In the genomic region with DNA sequence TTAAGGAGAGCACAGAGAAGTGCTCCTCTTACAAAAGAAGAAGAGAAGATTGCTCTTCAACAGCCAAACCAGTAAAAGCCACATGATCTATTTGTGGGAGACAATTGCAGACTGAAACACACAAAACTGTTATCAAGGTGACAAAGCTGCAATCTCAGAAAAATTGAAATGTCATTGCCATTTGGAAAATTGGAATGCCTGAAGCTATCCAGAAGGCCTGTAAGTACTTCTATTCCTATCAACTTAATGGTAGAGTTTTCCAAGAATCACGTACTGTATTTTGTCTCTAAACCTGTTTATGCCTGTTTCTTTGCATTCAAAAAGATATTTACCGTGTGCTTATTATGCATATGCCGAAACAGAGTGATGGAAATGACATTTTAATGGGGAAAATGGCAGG, we compare ENCODE assay signal across 32 cellular contexts.
"Had no signal": no experiment of that assay in that cellular context is flagged by ENCODE, and none has a peak within 500 bp of the region (broad histone marks: within the 10 kb centered on the region; RNA-seq: fewer than 3 reads in every experiment).

No MANE protein-coding gene starts in this region.

- H3K27me3 ChIP-seq: ascending aorta, brain microvascular endothelial cell, dorsolateral prefrontal cortex, esophagus muscularis mucosa, foreskin keratinocyte, gastrocnemius medialis, heart left ventricle had no signal

- ATAC-seq: activated CD4-positive, alpha-beta T cell treated with anti-CD3 and anti-CD28 coated beads for 36 hours; activated CD8-positive, alpha-beta memory T cell treated with anti-CD3 and anti-CD28 coated beads, Interleukin-2, amount 10 ng/mL, durations not matched to agents 7 days and 5 days; activated CD8-positive, alpha-beta T cell treated with anti-CD3 and anti-CD28 coated beads, Interleukin-2, amount 10 ng/mL, durations not matched to agents 7 days and 5 days; activated naive CD4-positive, alpha-beta T cell treated with anti-CD3 and anti-CD28 coated beads, Interleukin-2, amount 50 U/mL, for 72 hours; foreskin keratinocyte; gastrocnemius medialis; heart left ventricle had no signal

- H3K4me1 ChIP-seq: ascending aorta, foreskin keratinocyte, gastrocnemius medialis, heart left ventricle had no signal

- H3K9me3 Mint-ChIP-seq: activated CD4-positive, alpha-beta memory T cell treated with anti-CD3 and anti-CD28 coated beads for 36 hours; activated CD4-positive, alpha-beta T cell treated with anti-CD3 and anti-CD28 coated beads, Interleukin-2, amount 10 ng/mL, durations not matched to agents 24 days and 14 days; activated naive CD4-positive, alpha-beta T cell treated with anti-CD3 and anti-CD28 coated beads, Interleukin-2, amount 10 ng/mL, durations not matched to agents 7 days and 5 days; activated naive CD4-positive, alpha-beta T cell treated with anti-CD3 and anti-CD28 coated beads, Interleukin-2, amount 50 U/mL, for 72 hours; activated naive CD8-positive, alpha-beta T cell treated with anti-CD3 and anti-CD28 coated beads, Interleukin-2, amount 10 ng/mL, durations not matched to agents 7 days and 5 days; activated T-helper 1 cell treated with anti-CD3 and anti-CD28 coated beads, Interleukin-12 subunit alpha, Interleukin-12 subunit beta, Interleukin-2, Interleukin-4 antibody, amounts not matched to agents 30 ng/mL and 10 ng/mL and 1 ng/mL, durations not matched to agents 14 hours and 24 hours and 36 hours; activated T-helper 2 cell treated with anti-CD3 and anti-CD28 coated beads, Interferon-gamma antibody, Interleukin-2, Interleukin-4, amounts not matched to agents 10 μg/mL and 5 μg/mL and 100 μg/mL, durations not matched to agents 14 hours and 24 hours and 36 hours; central memory CD8-positive, alpha-beta T cell; dendritic cell treated with granulocyte-macrophage colony-stimulating factor and Interleukin-4, amounts not matched to agents 40 ng/mL and 50 ng/mL, for 4 days; endodermal cell had no signal

- H3K36me3 ChIP-seq: ascending aorta, brain microvascular endothelial cell, esophagus muscularis mucosa, gastrocnemius medialis, heart left ventricle had no signal

- H3K27ac ChIP-seq: ascending aorta, brain microvascular endothelial cell, coronary artery, dorsolateral prefrontal cortex, esophagus muscularis mucosa, foreskin keratinocyte, gastrocnemius medialis, heart left ventricle had no signal

- H3K27me3 Mint-ChIP-seq: activated CD4-positive, alpha-beta memory T cell treated with anti-CD3 and anti-CD28 coated beads for 36 hours; activated CD4-positive, alpha-beta T cell treated with anti-CD3 and anti-CD28 coated beads for 36 hours; activated CD4-positive, alpha-beta T cell treated with anti-CD3 and anti-CD28 coated beads, Interleukin-2, amount 10 ng/mL, durations not matched to agents 24 days and 14 days; activated CD8-positive, alpha-beta memory T cell treated with anti-CD3 and anti-CD28 coated beads, Interleukin-2, amount 10 ng/mL, durations not matched to agents 7 days and 5 days; activated naive CD4-positive, alpha-beta T cell treated with anti-CD3 and anti-CD28 coated beads, Interleukin-2, amount 10 ng/mL, durations not matched to agents 7 days and 5 days; central memory CD8-positive, alpha-beta T cell; dendritic cell treated with granulocyte-macrophage colony-stimulating factor and Interleukin-4, amounts not matched to agents 40 ng/mL and 50 ng/mL, for 4 days had no signal

- DNase-seq: activated CD4-positive, alpha-beta memory T cell treated with anti-CD3 and anti-CD28 coated beads for 36 hours; activated CD4-positive, alpha-beta T cell treated with anti-CD3 and anti-CD28 coated beads for 36 hours; activated CD4-positive, alpha-beta T cell treated with anti-CD3 and anti-CD28 coated beads, Interleukin-2, amount 10 ng/mL, durations not matched to agents 24 days and 14 days; activated CD4-positive, CD25-positive, alpha-beta regulatory T cell; activated CD4-positive, CD25-positive, alpha-beta regulatory T cell treated with anti-CD3 and anti-CD28 coated beads, Interleukin-2, amount 50 U/mL, for 72 hours; activated CD8-positive, alpha-beta memory T cell treated with anti-CD3 and anti-CD28 coated beads, Interleukin-2, amount 10 ng/mL, durations not matched to agents 7 days and 5 days; activated CD8-positive, alpha-beta memory T cell treated with anti-CD3 and anti-CD28 coated beads, Interleukin-2, amount 50 U/mL, for 4 hours; activated CD8-positive, alpha-beta T cell treated with anti-CD3 and anti-CD28 coated beads, Interleukin-2, amount 10 ng/mL, durations not matched to agents 7 days and 5 days; activated effector memory CD4-positive, alpha-beta T cell treated with anti-CD3 and anti-CD28 coated beads, Interleukin-2, amount 50 U/mL, for 16 hours; activated naive CD4-positive, alpha-beta T cell; activated naive CD4-positive, alpha-beta T cell treated with anti-CD3 and anti-CD28 coated beads, Interleukin-2, amount 10 ng/mL, durations not matched to agents 7 days and 5 days; activated naive CD8-positive, alpha-beta T cell treated with anti-CD3 and anti-CD28 coated beads, Interleukin-2, amount 10 ng/mL, durations not matched to agents 7 days and 5 days; activated T-cell treated with anti-CD3 and anti-CD28 coated beads, Interleukin-2, amount 50 U/mL, for 1 hour; activated T-cell treated with anti-CD3 and anti-CD28 coated beads, Interleukin-2, amount 50 U/mL, for 48 hours; brain microvascular endothelial cell; dorsolateral prefrontal cortex; effector memory CD4-positive, alpha-beta T cell; endodermal cell; gastrocnemius medialis; glutamatergic neuron; heart left ventricle; T-helper 2 cell had no signal

- H3K4me1 Mint-ChIP-seq: activated CD4-positive, alpha-beta T cell treated with anti-CD3 and anti-CD28 coated beads for 36 hours; activated CD4-positive, alpha-beta T cell treated with anti-CD3 and anti-CD28 coated beads, Interleukin-2, amount 10 ng/mL, durations not matched to agents 24 days and 14 days; activated CD8-positive, alpha-beta memory T cell treated with anti-CD3 and anti-CD28 coated beads, Interleukin-2, amount 10 ng/mL, durations not matched to agents 7 days and 5 days; activated naive CD4-positive, alpha-beta T cell treated with anti-CD3 and anti-CD28 coated beads, Interleukin-2, amount 10 ng/mL, durations not matched to agents 7 days and 5 days; activated naive CD8-positive, alpha-beta T cell treated with anti-CD3 and anti-CD28 coated beads, Interleukin-2, amount 10 ng/mL, durations not matched to agents 7 days and 5 days; central memory CD8-positive, alpha-beta T cell had no signal

- H3K9me3 ChIP-seq: ascending aorta, esophagus muscularis mucosa, gastrocnemius medialis, heart left ventricle had no signal

- H3K36me3 Mint-ChIP-seq: activated CD4-positive, alpha-beta memory T cell treated with anti-CD3 and anti-CD28 coated beads for 36 hours; activated CD8-positive, alpha-beta memory T cell treated with anti-CD3 and anti-CD28 coated beads, Interleukin-2, amount 10 ng/mL, durations not matched to agents 7 days and 5 days; activated naive CD4-positive, alpha-beta T cell treated with anti-CD3 and anti-CD28 coated beads, Interleukin-2, amount 10 ng/mL, durations not matched to agents 7 days and 5 days; activated naive CD4-positive, alpha-beta T cell treated with anti-CD3 and anti-CD28 coated beads, Interleukin-2, amount 50 U/mL, for 72 hours; activated naive CD8-positive, alpha-beta T cell treated with anti-CD3 and anti-CD28 coated beads, Interleukin-2, amount 10 ng/mL, durations not matched to agents 7 days and 5 days had no signal

- H3K4me3 Mint-ChIP-seq: activated CD4-positive, alpha-beta memory T cell treated with anti-CD3 and anti-CD28 coated beads for 36 hours; activated CD4-positive, alpha-beta T cell treated with anti-CD3 and anti-CD28 coated beads for 36 hours; activated CD4-positive, alpha-beta T cell treated with anti-CD3 and anti-CD28 coated beads, Interleukin-2, amount 10 ng/mL, durations not matched to agents 24 days and 14 days; activated CD8-positive, alpha-beta memory T cell treated with anti-CD3 and anti-CD28 coated beads, Interleukin-2, amount 10 ng/mL, durations not matched to agents 7 days and 5 days; activated CD8-positive, alpha-beta T cell treated with anti-CD3 and anti-CD28 coated beads, Interleukin-2, amount 10 ng/mL, durations not matched to agents 7 days and 5 days; activated naive CD4-positive, alpha-beta T cell treated with anti-CD3 and anti-CD28 coated beads, Interleukin-2, amount 10 ng/mL, durations not matched to agents 7 days and 5 days; activated naive CD8-positive, alpha-beta T cell treated with anti-CD3 and anti-CD28 coated beads, Interleukin-2, amount 10 ng/mL, durations not matched to agents 7 days and 5 days; activated T-helper 1 cell treated with anti-CD3 and anti-CD28 coated beads, Interleukin-12 subunit alpha, Interleukin-12 subunit beta, Interleukin-2, Interleukin-4 antibody, amounts not matched to agents 30 ng/mL and 10 ng/mL and 1 ng/mL, durations not matched to agents 14 hours and 24 hours and 36 hours; central memory CD8-positive, alpha-beta T cell; dendritic cell treated with granulocyte-macrophage colony-stimulating factor and Interleukin-4, amounts not matched to agents 40 ng/mL and 50 ng/mL, for 4 days; endodermal cell had no signal

- H3K27ac Mint-ChIP-seq: activated CD4-positive, alpha-beta memory T cell treated with anti-CD3 and anti-CD28 coated beads for 36 hours; activated CD4-positive, alpha-beta T cell treated with anti-CD3 and anti-CD28 coated beads for 36 hours; activated CD4-positive, alpha-beta T cell treated with anti-CD3 and anti-CD28 coated beads, Interleukin-2, amount 10 ng/mL, durations not matched to agents 24 days and 14 days; activated CD8-positive, alpha-beta memory T cell treated with anti-CD3 and anti-CD28 coated beads, Interleukin-2, amount 10 ng/mL, durations not matched to agents 7 days and 5 days; activated CD8-positive, alpha-beta T cell treated with anti-CD3 and anti-CD28 coated beads, Interleukin-2, amount 10 ng/mL, durations not matched to agents 7 days and 5 days; activated naive CD4-positive, alpha-beta T cell treated with anti-CD3 and anti-CD28 coated beads, Interleukin-2, amount 10 ng/mL, durations not matched to agents 7 days and 5 days; activated naive CD4-positive, alpha-beta T cell treated with anti-CD3 and anti-CD28 coated beads, Interleukin-2, amount 50 U/mL, for 72 hours; activated naive CD8-positive, alpha-beta T cell treated with anti-CD3 and anti-CD28 coated beads, Interleukin-2, amount 10 ng/mL, durations not matched to agents 7 days and 5 days; activated T-helper 1 cell treated with anti-CD3 and anti-CD28 coated beads, Interleukin-12 subunit alpha, Interleukin-12 subunit beta, Interleukin-2, Interleukin-4 antibody, amounts not matched to agents 30 ng/mL and 10 ng/mL and 1 ng/mL, durations not matched to agents 14 hours and 24 hours and 36 hours; activated T-helper 2 cell treated with anti-CD3 and anti-CD28 coated beads, Interferon-gamma antibody, Interleukin-2, Interleukin-4, amounts not matched to agents 10 μg/mL and 5 μg/mL and 100 μg/mL, durations not matched to agents 14 hours and 24 hours and 36 hours; dendritic cell treated with granulocyte-macrophage colony-stimulating factor and Interleukin-4, amounts not matched to agents 40 ng/mL and 50 ng/mL, for 4 days; endodermal cell had no signal

- H3K4me3 ChIP-seq: ascending aorta, coronary artery, dorsolateral prefrontal cortex, esophagus muscularis mucosa, gastrocnemius medialis, heart left ventricle had no signal

- FAIRE-seq: bronchial epithelial cell had no signal
